In genomic region chr6:75602164-75602896, GRCh38 we compare ENCODE assay signal across 8 cellular contexts. TPM values are rescaled to one million over a fixed set of nuclear protein-coding genes. Genes with fewer than 3 reads are reported as not detected.
DNase-seq lines count a peak whose midpoint lies in the region; ATAC-seq, FAIRE-seq and TF ChIP-seq lines count a peak whose summit lies in the region.

No MANE protein-coding gene starts in this region.

- H3K27me3 ChIP-seq in iPS-18a (ENCODE audit: control insufficient read depth, insufficient read depth, low read length) = no peaks in the 10 kb centered on the region
- H3K27me3 ChIP-seq in spleen (replicated peaks in 1 of 7) = no peaks in the 10 kb centered on the region

- peak overlapping the region; percentile 98 for H3K9ac ChIP-seq in iPS-18a (ENCODE audit: low read length)

- no peak for TF ChIP-seq CTCF in spleen (IDR thresholded peaks at IDR 0.05 in 8 of 11, conservative IDR thresholded peaks at IDR 0.05 in 3 of 11)

- WGBS in spleen, 5 donors = 0 to 1% (median 0%) methylated on average over 35 to 75 of the region's 75 CpGs

- no peak for FAIRE-seq in HTR-8/SVneo (lab: Jason Lieb, UNC)

- H3K27ac ChIP-seq in iPS-18a (ENCODE audit: low read length) = peak overlapping the region; percentile 88
- peak overlapping the region; percentile 96 to 99 (median 98) for H3K27ac ChIP-seq in spleen

- TF ChIP-seq POLR2A in spleen (IDR thresholded peaks at IDR 0.05) = no peak

- ATAC-seq in GM21381 (IDR thresholded peaks at IDR 0.05; ENCODE audit: unreplicated experiment) = peak; percentile 32

- intact Hi-C loops in spleen (cut with DNase I; ENCODE audit: low total_unique reads) = no loop called here

- peak overlapping the region; percentile 99 for H3K4me3 ChIP-seq in iPS-18a (ENCODE audit: low read length)
- H3K4me3 ChIP-seq in spleen = peak overlapping the region; percentile 62 to 90 (median 77)

- peak; percentile 20 for DNase-seq in DMS79 (lab: John Stamatoyannopoulos, UW)
- DNase-seq in HTR-8/SVneo (ENCODE audit: insufficient read length, low spot score) = peak; percentile 17
- peak; percentile 19 to 53 (median 44) for DNase-seq in T-helper 1 cell
- DNase-seq in anterior cingulate cortex (lab: John Stamatoyannopoulos, UW) = peak in 45 of 58 donors; percentile 23 to 87 (median 64)
- peak; percentile 92 for DNase-seq in spleen
- no peak for DNase-seq in dedifferentiated amniotic fluid mesenchymal stem cell (ENCODE audit: extremely low spot score)

- H3K9me3 ChIP-seq in iPS-18a (ENCODE audit: control insufficient read depth, low read depth, low read length) (no peaks in the 10 kb centered on the region), spleen (no peaks in the 10 kb centered on the region)

- H3K4me1 ChIP-seq in iPS-18a (ENCODE audit: control insufficient read depth, low read depth, low read length) (peaks cover 18% of the 10 kb centered on the region), spleen (peaks cover 36 to 89% (median 75%) of the 10 kb centered on the region in 6 donors)

- H3K36me3 ChIP-seq in iPS-18a (ENCODE audit: control insufficient read depth, low read depth, low read length) = peaks cover 3% of the 10 kb centered on the region
- H3K36me3 ChIP-seq in spleen = no peaks in the 10 kb centered on the region

RNA-seq across cellular contexts. Expression of gene SENP6, which starts 0.7 kb away (rescaled TPM):
- total RNA-seq in spleen = 100 to 1,000 TPM; 106 to 166 (median 133) TPM
- polyA plus RNA-seq in spleen = 10 to 100 TPM; 29.2 to 48.6 (median 42.4) TPM
